8 cellular contexts compared by ENCODE assay signal in genomic region chr21:29633766-29634165, GRCh38.
"Had no signal": no experiment of that assay in that cellular context is flagged by ENCODE, and none has a peak within 500 bp of the region (broad histone marks: within the 10 kb centered on the region; RNA-seq: fewer than 3 reads in every experiment).

No MANE protein-coding gene starts in this region.

- ATAC-seq: GM23338, HCT116 had no signal

- DNase-seq: GM23248, GOT3, H7, H9, HCEC 1CT, HFFc6 had no signal
